Comparison of ENCODE assay signal across 21 cellular contexts in the genomic region with DNA sequence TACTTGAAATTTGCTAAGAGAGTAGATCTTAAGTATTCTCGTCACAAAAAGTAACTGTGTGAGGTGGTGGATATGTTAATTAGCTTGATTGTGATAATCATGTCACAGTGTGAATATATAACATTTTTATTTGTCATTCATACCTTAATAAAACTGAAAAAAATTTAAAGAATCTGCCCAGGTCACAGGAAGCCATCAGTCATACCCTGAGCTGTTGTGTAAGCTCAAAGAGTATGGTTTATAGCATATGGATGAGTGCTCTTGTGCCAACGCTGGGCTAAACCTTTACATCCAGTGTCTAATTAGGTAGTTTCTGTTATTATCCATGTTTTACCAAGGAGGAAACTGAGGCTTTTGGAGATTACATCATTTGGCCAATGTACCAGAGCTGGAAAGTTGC. TPM values are rescaled to one million over a fixed set of nuclear protein-coding genes. Genes with fewer than 3 reads are reported as not detected.
DNase-seq lines count a peak whose midpoint lies in the region; ATAC-seq and TF ChIP-seq lines count a peak whose summit lies in the region.
"Had no signal": no experiment of that assay in that cellular context is flagged by ENCODE, and none has a peak within 500 bp of the region (broad histone marks: within the 10 kb centered on the region; RNA-seq: fewer than 3 reads in every experiment).

No MANE protein-coding gene starts in this region.

- H3K9me3 Mint-ChIP-seq in mesothelial cell of epicardium = no peaks in the 10 kb centered on the region

- H3K27ac Mint-ChIP-seq in mesothelial cell of epicardium = peak overlapping the region; percentile 58
- H3K27ac Mint-ChIP-seq: activated CD4-positive, alpha-beta T cell treated with anti-CD3 and anti-CD28 coated beads for 36 hours had no signal

- no peak overlapping the region for H3K9ac ChIP-seq in SK-N-MC (ENCODE audit: insufficient read length)
- H3K9ac ChIP-seq: KMS-11 had no signal

- peaks cover 18 to 96% (median 74%) of the 10 kb centered on the region in 9 donors for H3K4me1 ChIP-seq in heart right ventricle
- H3K4me1 ChIP-seq in aorta (ENCODE audit: control insufficient read depth in 1 of 2, insufficient read depth in 2 of 2, low read length in 2 of 2) = peaks cover 7 to 10% of the 10 kb centered on the region in 2 donors
- H3K4me1 ChIP-seq: HAP-1, right lobe of liver had no signal

- H3K4me1 Mint-ChIP-seq in mesothelial cell of epicardium = peaks cover 45% of the 10 kb centered on the region

- DNase-seq in heart right ventricle (no peak), Right ventricle myocardium inferior (ENCODE audit: missing footprints) (no peak), SK-N-MC (ENCODE audit: low read depth, low spot score) (no peak), mesothelial cell of epicardium (ENCODE audit: low spot score in 2 of 2, unreplicated experiment in 2 of 2) (no peak), aorta (no peak), Ammon's horn (ENCODE audit: low spot score) (no peak)
- DNase-seq: ACHN; activated CD4-positive, alpha-beta T cell treated with anti-CD3 and anti-CD28 coated beads for 36 hours; activated effector memory CD4-positive, alpha-beta T cell treated with Interleukin-2 at 50 U/mL for 16 hours; EL; hypothalamus; kidney; NCI-H1417; NCI-H2171 treated with DMSO at 0.1 percent for 48 hours; NCI-H82; right lobe of liver; SHP77 had no signal

- intact Hi-C loops in heart right ventricle (cut with DNase I) (no loop called here), Right ventricle myocardium inferior (cut with DNase I) (no loop called here), aorta (cut with DNase I) (loop anchor here in 1 of 2 donors (10.0 kb wide), 1 partner anchor 439 kb away; no protein-coding TSS in a partner anchor)

- H3K36me3 ChIP-seq in heart right ventricle (peaks cover 0 to 48% (median 33%) of the 10 kb centered on the region in 9 donors), SK-N-MC (ENCODE audit: insufficient read depth, low read length) (peaks cover 8% of the 10 kb centered on the region), aorta (ENCODE audit: control insufficient read depth in 1 of 2, insufficient read depth in 2 of 2, low read length in 1 of 2) (peaks cover 0 to 4% of the 10 kb centered on the region in 2 donors)
- H3K36me3 ChIP-seq: HAP-1 had no signal

- no peak overlapping the region for H3K4me3 Mint-ChIP-seq in mesothelial cell of epicardium
- H3K4me3 Mint-ChIP-seq: activated CD4-positive, alpha-beta T cell treated with anti-CD3 and anti-CD28 coated beads for 36 hours had no signal

- peaks cover 33% of the 10 kb centered on the region for H3K36me3 Mint-ChIP-seq in mesothelial cell of epicardium

- WGBS in heart right ventricle, 2 donors = 78 to 82% methylated on average over 2 of the region's 2 CpGs
- 60 to 64% methylated on average over 2 of the region's 2 CpGs for WGBS in aorta, 2 donors

- no peaks in the 10 kb centered on the region for H3K27me3 Mint-ChIP-seq in mesothelial cell of epicardium (ENCODE audit: low read depth)
- H3K27me3 Mint-ChIP-seq: activated CD4-positive, alpha-beta T cell treated with anti-CD3 and anti-CD28 coated beads for 36 hours had no signal

- ATAC-seq in heart right ventricle = no peak
- no peak for ATAC-seq in Right ventricle myocardium inferior
- ATAC-seq in aorta (ENCODE audit: low FRiP score) = no peak
- no peak for ATAC-seq in HG02642 (IDR thresholded peaks at IDR 0.05; ENCODE audit: poor library complexity, unreplicated experiment)
- ATAC-seq in GM21423 (IDR thresholded peaks at IDR 0.05; ENCODE audit: unreplicated experiment) = no peak
- ATAC-seq: activated CD4-positive, alpha-beta T cell treated with anti-CD3 and anti-CD28 coated beads for 36 hours; right lobe of liver had no signal

- H3K27ac ChIP-seq in heart right ventricle = peak overlapping the region in 9 of 10 donors; percentile 3 to 98 (median 57)
- H3K27ac ChIP-seq in SK-N-MC = peak overlapping the region; percentile 57; the same call in 1 of the 2 replicates
- H3K27ac ChIP-seq in aorta (ENCODE audit: low read depth in 1 of 2, low read length in 2 of 2) = peak overlapping the region; percentile 20 to 58
- H3K27ac ChIP-seq: KMS-11, right lobe of liver had no signal

- TF ChIP-seq CTCF in heart right ventricle (IDR thresholded peaks at IDR 0.05) (no peak), mesothelial cell of epicardium (IDR thresholded peaks at IDR 0.05; ENCODE audit: unreplicated experiment) (no peak)

- H3K4me3 ChIP-seq in heart right ventricle = no peak overlapping the region
- no peak overlapping the region for H3K4me3 ChIP-seq in SK-N-MC
- H3K4me3 ChIP-seq in aorta (ENCODE audit: low read length in 2 of 2) = no peak overlapping the region
- H3K4me3 ChIP-seq: HAP-1, right lobe of liver had no signal

- H3K9me3 ChIP-seq in heart right ventricle = no peaks in the 10 kb centered on the region
- no peaks in the 10 kb centered on the region for H3K9me3 ChIP-seq in SK-N-MC (ENCODE audit: low read depth, low read length)
- H3K9me3 ChIP-seq in aorta (ENCODE audit: control insufficient read depth, low read length) = no peaks in the 10 kb centered on the region
- H3K9me3 ChIP-seq: HAP-1, right lobe of liver had no signal

- H3K27me3 ChIP-seq in heart right ventricle (no peaks in the 10 kb centered on the region), aorta (ENCODE audit: control insufficient read depth in 1 of 2, insufficient read depth in 2 of 2, low read length in 1 of 2) (no peaks in the 10 kb centered on the region)
- H3K27me3 ChIP-seq: right lobe of liver had no signal

RNA-seq across cellular contexts. Expression of a gene that starts 11.3 kb away (rescaled TPM):
- total RNA-seq in heart right ventricle (100 to 1,000 TPM; 155 to 342 (median 231) TPM), Right ventricle myocardium inferior (206 TPM), mesothelial cell of epicardium (50.4 to 59.1 TPM (median 51.6 TPM) in 3 replicates), aorta (10 to 100 TPM; 80.9 to 85.0 TPM)
- polyA plus RNA-seq in heart right ventricle (100 to 1,000 TPM; 180 to 196 TPM), aorta (100 to 1,000 TPM; 190 to 247 TPM)

RNA-seq across cellular contexts. Expression of a gene that starts 57.8 kb away (rescaled TPM):
- total RNA-seq in heart right ventricle (10 to 100 TPM in 1 of 10 donors, 1 to 10 TPM in 9; 1.6 to 18.3 (median 3.8) TPM), Right ventricle myocardium inferior (10.7 TPM), mesothelial cell of epicardium (21.7 to 23.1 TPM (median 22.5 TPM) in 3 replicates), aorta (10 to 100 TPM in 1 of 2 donors, 1 to 10 TPM in 1; 6.1 to 16.4 TPM)
- polyA plus RNA-seq in heart right ventricle (10 to 100 TPM; 12.9 to 18.3 TPM), aorta (10 to 100 TPM in 1 of 2 donors, 1 to 10 TPM in 1; 2.8 to 15.3 TPM)
